2 cellular contexts compared by ENCODE assay signal in genomic region chr13:40070357-40070756, GRCh38.
TF ChIP-seq lines count a peak whose summit lies in the region.

No MANE protein-coding gene starts in this region.

TF ChIP-seq in GM12878, 131 proteins besides CTCF, POLR2A, EP300 and RAD21 (continued from another document):
- peak; percentile 33; the same call in 1 of the 2 replicates for TF ChIP-seq USF2 (IDR thresholded peaks at IDR 0.05; ENCODE audit: borderline replicate concordance, low read depth, low read length)
- TF ChIP-seq KLF5 (IDR thresholded peaks at IDR 0.05; ENCODE audit: partially characterized antibody): no peak
- TF ChIP-seq RAD51 (IDR thresholded peaks at IDR 0.05): peak; percentile 97
- TF ChIP-seq ZBTB11 (CRISPR knock-in tag; IDR thresholded peaks at IDR 0.05): 0 out of 2 replicates have a peak, but pooled peaks have one; percentile 34
- TF ChIP-seq IKZF2 (IDR thresholded peaks at IDR 0.05): 0 out of 4 replicates have a peak, but pooled peaks of 1 of the 2 experiments have one; percentile 32
- 0 out of 2 replicates have a peak, but pooled peaks have one; percentile 42 for TF ChIP-seq ATF7 (IDR thresholded peaks at IDR 0.05; ENCODE audit: low read depth)
- no peak for TF ChIP-seq SP1 (IDR thresholded peaks at IDR 0.05; ENCODE audit: low read depth, low read length)
TF ChIP-seq in GM12878: peak in this region for 6.

TF ChIP-seq in SK-N-SH treated with all-trans-retinoic acid at 6 μM for 48 hours, 23 proteins besides CTCF, POLR2A, EP300 and RAD21 (continued from another document):
- TF ChIP-seq CREB5 (CRISPR knock-in tag; IDR thresholded peaks at IDR 0.05; ENCODE audit: low read depth) (no peak), CSRNP3 (CRISPR knock-in tag; IDR thresholded peaks at IDR 0.05) (no peak), RARB (CRISPR knock-in tag; IDR thresholded peaks at IDR 0.05) (no peak), SNAI2 (CRISPR knock-in tag; IDR thresholded peaks at IDR 0.05) (no peak), TOX (CRISPR knock-in tag; IDR thresholded peaks at IDR 0.05; ENCODE audit: borderline replicate concordance) (no peak), ESRRG (CRISPR knock-in tag; IDR thresholded peaks at IDR 0.05) (no peak), ZNF565 (CRISPR knock-in tag; conservative IDR thresholded peaks at IDR 0.05; ENCODE audit: low read depth) (no peak), ZFP30 (CRISPR knock-in tag; IDR thresholded peaks at IDR 0.05) (no peak), TSHZ2 (CRISPR knock-in tag; IDR thresholded peaks at IDR 0.05) (no peak), ZC3H10 (CRISPR knock-in tag; IDR thresholded peaks at IDR 0.05) (no peak), PPARA (CRISPR knock-in tag; IDR thresholded peaks at IDR 0.05; ENCODE audit: borderline replicate concordance) (no peak), PATZ1 (CRISPR knock-in tag; IDR thresholded peaks at IDR 0.05; ENCODE audit: borderline replicate concordance) (no peak), POU6F1 (CRISPR knock-in tag; IDR thresholded peaks at IDR 0.05; ENCODE audit: borderline replicate concordance, low read depth) (no peak), BACH2 (CRISPR knock-in tag; IDR thresholded peaks at IDR 0.05; ENCODE audit: borderline replicate concordance) (no peak), TCF4 (CRISPR knock-in tag; IDR thresholded peaks at IDR 0.05; ENCODE audit: borderline replicate concordance) (no peak), OSR1 (CRISPR knock-in tag; IDR thresholded peaks at IDR 0.05) (no peak)
